Comparison of ENCODE assay signal across 9 cellular contexts in genomic region chr3:81666502-81667121, GRCh38.
A peak's percentile ranks its signal among the peaks of the same experiment; 100 is the strongest.
DNase-seq lines count a peak whose midpoint lies in the region; ATAC-seq and TF ChIP-seq lines count a peak whose summit lies in the region.
"Had no signal": no experiment of that assay in that cellular context is flagged by ENCODE, and none has a peak within 500 bp of the region (broad histone marks: within the 10 kb centered on the region; RNA-seq: fewer than 3 reads in every experiment).

No MANE protein-coding gene starts in this region.

- peaks cover 4% of the 10 kb centered on the region for H3K36me3 Mint-ChIP-seq in nephron (ENCODE audit: low read depth)

- no peaks in the 10 kb centered on the region for H3K27me3 ChIP-seq in HL-60 (ENCODE audit: insufficient read depth, poor library complexity, severe bottlenecking)

- no peaks in the 10 kb centered on the region for H3K27me3 Mint-ChIP-seq in nephron (ENCODE audit: low read depth)
- H3K27me3 Mint-ChIP-seq: activated B cell treated with CpG ODN at 0.5 μM for 24 hours had no signal

- no peaks in the 10 kb centered on the region for H3K9me3 Mint-ChIP-seq in nephron
- H3K9me3 Mint-ChIP-seq: activated B cell treated with CpG ODN at 0.5 μM for 24 hours had no signal

- H3K27ac Mint-ChIP-seq in nephron: no peak overlapping the region
- H3K27ac Mint-ChIP-seq: activated B cell treated with CpG ODN at 0.5 μM for 24 hours had no signal

- no peaks in the 10 kb centered on the region for H3K4me1 Mint-ChIP-seq in nephron
- H3K4me1 Mint-ChIP-seq: activated B cell treated with CpG ODN at 0.5 μM for 24 hours had no signal

- TF ChIP-seq CTCF in GM12864 (IDR thresholded peaks at IDR 0.05; ENCODE audit: low read depth, low read length, missing control alignments): peak; percentile 40
- TF ChIP-seq CTCF in HL-60 (IDR thresholded peaks at IDR 0.05; ENCODE audit: insufficient read depth, low read length): peak; percentile 35
- peak; percentile 81 for TF ChIP-seq CTCF in cardiac fibroblast (IDR thresholded peaks at IDR 0.05; ENCODE audit: low read depth, low read length)
- TF ChIP-seq CTCF in nephron (IDR thresholded peaks at IDR 0.05; ENCODE audit: unreplicated experiment in 3 of 3): peak; percentile 74 to 83 (median 74)

- intact Hi-C loops in posterior cingulate gyrus (cut with DNase I): loop anchor here (1.0 kb wide), 1 partner anchor 467 kb away; no protein-coding TSS in a partner anchor

- no peak for ATAC-seq in GM21717 (IDR thresholded peaks at IDR 0.05; ENCODE audit: unreplicated experiment)

- no peak overlapping the region for H3K27ac ChIP-seq in HL-60 (replicated peaks)

- DNase-seq in GM12864 (ENCODE audit: low read depth) (no peak), HL-60 (ENCODE audit: low read depth in 1 of 2, low spot score in 1 of 2) (no peak), cardiac fibroblast (ENCODE audit: low read depth in 2 of 2) (peak; percentile 57 to 71), posterior cingulate gyrus (no peak), DMS79 (lab: John Stamatoyannopoulos, UW) (no peak), NCI-H345 (lab: John Stamatoyannopoulos, UW) (no peak)
- DNase-seq: activated B cell treated with CpG ODN at 0.5 μM for 24 hours had no signal

- H3K4me3 ChIP-seq in GM12864 (ENCODE audit: low read depth, low read length) (no peak overlapping the region), HL-60 (replicated peaks; ENCODE audit: insufficient read depth, low read length) (no peak overlapping the region), cardiac fibroblast (replicated peaks in 1 of 2; ENCODE audit: low read depth in 2 of 2, low read length in 2 of 2) (no peak overlapping the region)

- no peak overlapping the region for H3K4me3 Mint-ChIP-seq in nephron
- H3K4me3 Mint-ChIP-seq: activated B cell treated with CpG ODN at 0.5 μM for 24 hours had no signal

Comparison
In these comparisons a context has a peak if more than half of its experiments do, and no peak if none do; other contexts are left out.
1. DNase-seq: peak in cardiac fibroblast (2 of 2); none in GM12864 (single experiment), HL-60 (0 of 2), posterior cingulate gyrus (0 of 10), DMS79 (single experiment) and NCI-H345 (single experiment).
2. Peak in every context shown above with its lines, with median percentiles within 50 percentile points of each other: CTCF ChIP-seq.